Comparison of ENCODE assay signal across 17 cellular contexts in genomic region chr2:168465594-168465993, GRCh38. TPM values are rescaled to one million over a fixed set of nuclear protein-coding genes. Genes with fewer than 3 reads are reported as not detected.
DNase-seq lines count a peak whose midpoint lies in the region; ATAC-seq, FAIRE-seq and TF ChIP-seq lines count a peak whose summit lies in the region.
"Had no signal": no experiment of that assay in that cellular context is flagged by ENCODE, and none has a peak within 500 bp of the region (broad histone marks: within the 10 kb centered on the region; RNA-seq: fewer than 3 reads in every experiment).

No MANE protein-coding gene starts in this region.

- peaks cover 99% of the 10 kb centered on the region for H3K79me2 ChIP-seq in mammary epithelial cell (ENCODE audit: insufficient read depth, low read length)

- no peaks in the 10 kb centered on the region for H4K20me1 ChIP-seq in mammary epithelial cell (ENCODE audit: insufficient read depth, low read length)

- H3K4me2 ChIP-seq in A549 (peak overlapping the region; percentile 46), mammary epithelial cell (ENCODE audit: insufficient read depth, low read depth, low read length) (no peak overlapping the region)

- H3K27me3 Mint-ChIP-seq in CD4-positive, alpha-beta T cell, result no peaks in the 10 kb centered on the region
- no peaks in the 10 kb centered on the region for H3K27me3 Mint-ChIP-seq in T-cell
- H3K27me3 Mint-ChIP-seq: activated naive CD4-positive, alpha-beta T cell treated with anti-CD3 and anti-CD28 coated beads, Interleukin-2, amount 10 ng/mL, durations not matched to agents 7 days and 5 days; effector memory CD8-positive, alpha-beta T cell had no signal

- H3K27me3 ChIP-seq in CD4-positive, alpha-beta T cell (ENCODE audit: control insufficient read depth, insufficient read depth, low read length), result no peaks in the 10 kb centered on the region
- H3K27me3 ChIP-seq in left lung (no peaks in the 10 kb centered on the region), mammary epithelial cell (ENCODE audit: insufficient read depth, low read length) (no peaks in the 10 kb centered on the region)
- H3K27me3 ChIP-seq: BE2C, foreskin keratinocyte had no signal

- peaks cover 30% of the 10 kb centered on the region for H3K4me1 ChIP-seq in A549
- H3K4me1 ChIP-seq in left lung, result peaks cover 11 to 33% of the 10 kb centered on the region in 2 donors
- H3K4me1 ChIP-seq in mammary epithelial cell (ENCODE audit: insufficient read depth, low read length), result no peaks in the 10 kb centered on the region
- H3K4me1 ChIP-seq: BE2C, foreskin keratinocyte had no signal

- no peak for FAIRE-seq in A549 (lab: Jason Lieb, UNC)
- FAIRE-seq: urothelium cell line had no signal

- H3K9me3 ChIP-seq in A549 (no peaks in the 10 kb centered on the region), left lung (no peaks in the 10 kb centered on the region), mammary epithelial cell (replicated peaks; ENCODE audit: insufficient read depth, low read length) (no peaks in the 10 kb centered on the region)
- H3K9me3 ChIP-seq in CD4-positive, alpha-beta T cell (ENCODE audit: control insufficient read depth, low read length), result no peaks in the 10 kb centered on the region
- H3K9me3 ChIP-seq: BE2C had no signal

- peaks cover 78% of the 10 kb centered on the region for H3K4me1 Mint-ChIP-seq in CD4-positive, alpha-beta T cell (ENCODE audit: low read depth)
- H3K4me1 Mint-ChIP-seq in T-cell, result peaks cover 74 to 81% (median 76%) of the 10 kb centered on the region in 3 donors

- ATAC-seq in A549 (no peak), T-cell (replicated peaks in 1 of 4) (no peak), left lung (peak; percentile 28), GM19452 (IDR thresholded peaks at IDR 0.05; ENCODE audit: unreplicated experiment) (no peak)
- ATAC-seq in CD4-positive, alpha-beta T cell (ENCODE audit: poor library complexity), result no peak
- ATAC-seq: effector memory CD8-positive, alpha-beta T cell; foreskin keratinocyte had no signal

- H3K36me3 ChIP-seq in left lung (no peaks in the 10 kb centered on the region), mammary epithelial cell (ENCODE audit: insufficient read depth, low read length) (no peaks in the 10 kb centered on the region)
- H3K36me3 ChIP-seq: BE2C had no signal

- TF ChIP-seq CTCF in A549 (IDR thresholded peaks at IDR 0.05), result no peak
- no peak for TF ChIP-seq CTCF in CD4-positive, alpha-beta T cell (IDR thresholded peaks at IDR 0.05)
- TF ChIP-seq CTCF in left lung (IDR thresholded peaks at IDR 0.05), result no peak
- TF ChIP-seq CTCF in mammary epithelial cell (conservative IDR thresholded peaks at IDR 0.05 in 1 of 2, IDR thresholded peaks at IDR 0.05 in 1 of 2; ENCODE audit: extremely low read depth in 1 of 2, insufficient read depth in 1 of 2, low read depth in 1 of 2, low read length in 2 of 2), result no peak

- CTCF ChIA-PET in A549 (lab: Yijun Ruan, JAX), result interaction anchor here (0.6 kb wide), 1 partner anchor 666 kb away, joined by 3 read pairs; no protein-coding TSS in a partner anchor
- CTCF ChIA-PET in CD4-positive, alpha-beta T cell (lab: Charles Lee), result no interaction called here
- CTCF ChIA-PET in T-cell (lab: Charles Lee), result no interaction called here
- CTCF ChIA-PET in mammary epithelial cell (lab: Charles Lee; ENCODE audit: low non-redundant PET), result no interaction called here

- intact Hi-C loops in CD4-positive, alpha-beta T cell (cut with DNase I, micrococcal nuclease), result no loop called here
- intact Hi-C loops in left lung (cut with DNase I) (no loop called here), mammary epithelial cell (cut with micrococcal nuclease) (no loop called here)

- H3K9ac ChIP-seq in mammary epithelial cell (ENCODE audit: insufficient read depth, low read length), result no peak overlapping the region

- no TSS peak for BruUV-seq in mammary epithelial cell (replicated peaks; lab: Mats Ljungman, UMichigan)

- no peak overlapping the region for H3K4me3 ChIP-seq in A549
- H3K4me3 ChIP-seq in left lung, result no peak overlapping the region
- H3K4me3 ChIP-seq in mammary epithelial cell (replicated peaks in 1 of 3; ENCODE audit: insufficient read depth in 1 of 3, low read depth in 2 of 3, low read length in 3 of 3), result no peak overlapping the region

- H2AFZ ChIP-seq in mammary epithelial cell (ENCODE audit: low read depth, low read length), result no peak overlapping the region

- H3K27ac ChIP-seq in A549 (no peak overlapping the region), left lung (no peak overlapping the region), mammary epithelial cell (ENCODE audit: insufficient read depth, low read depth, low read length) (no peak overlapping the region)
- H3K27ac ChIP-seq in CD4-positive, alpha-beta T cell (ENCODE audit: low read depth, low read length), result no peak overlapping the region
- H3K27ac ChIP-seq: foreskin keratinocyte had no signal

- peak overlapping the region; percentile 16 for H3K27ac Mint-ChIP-seq in CD4-positive, alpha-beta T cell
- peak overlapping the region; percentile 5 to 15 for H3K27ac Mint-ChIP-seq in T-cell
- H3K27ac Mint-ChIP-seq: activated naive CD4-positive, alpha-beta T cell treated with anti-CD3 and anti-CD28 coated beads, Interleukin-2, amount 10 ng/mL, durations not matched to agents 7 days and 5 days; effector memory CD8-positive, alpha-beta T cell had no signal

- H3K9me3 Mint-ChIP-seq in CD4-positive, alpha-beta T cell, result no peaks in the 10 kb centered on the region
- no peaks in the 10 kb centered on the region for H3K9me3 Mint-ChIP-seq in T-cell
- H3K9me3 Mint-ChIP-seq: activated naive CD4-positive, alpha-beta T cell treated with anti-CD3 and anti-CD28 coated beads, Interleukin-2, amount 10 ng/mL, durations not matched to agents 7 days and 5 days; effector memory CD8-positive, alpha-beta T cell had no signal

- in situ Hi-C loops in mammary epithelial cell (cut with MboI; ENCODE audit: low sequenced_read_pairs in 2 of 2), result no loop called here

- no peak for TF ChIP-seq POLR2A in A549 (IDR thresholded peaks at IDR 0.05; ENCODE audit: low read length)

- POLR2A ChIA-PET in A549 (lab: Yijun Ruan, JAX) (no interaction called here), T-cell (lab: Charles Lee) (no interaction called here)
- POLR2A ChIA-PET in CD4-positive, alpha-beta T cell (lab: Charles Lee), result interaction anchor here (0.7 to 1.0 kb wide), 2 partner anchors 10 to 25 kb away, joined by 3 read pairs; no protein-coding TSS in a partner anchor

- dilution Hi-C loops in mammary epithelial cell (cut with HindIII; ENCODE audit: low sequenced_read_pairs), result no loop called here

- H3K4me3 Mint-ChIP-seq in CD4-positive, alpha-beta T cell, result peak overlapping the region; percentile 50
- H3K4me3 Mint-ChIP-seq in T-cell, result peak overlapping the region in 2 of 3 donors; percentile 10 to 72
- H3K4me3 Mint-ChIP-seq: activated naive CD4-positive, alpha-beta T cell treated with anti-CD3 and anti-CD28 coated beads, Interleukin-2, amount 10 ng/mL, durations not matched to agents 7 days and 5 days; effector memory CD8-positive, alpha-beta T cell had no signal

- no peaks in the 10 kb centered on the region for H3K36me3 Mint-ChIP-seq in CD4-positive, alpha-beta T cell (ENCODE audit: low read depth)
- H3K36me3 Mint-ChIP-seq in T-cell, result no peaks in the 10 kb centered on the region

- no peak for DNase-seq in A549 (ENCODE audit: low read depth in 1 of 2, low spot score in 1 of 2)
- DNase-seq in CD4-positive, alpha-beta T cell, result no peak
- DNase-seq in T-cell, result no peak
- DNase-seq in left lung, result no peak
- no peak for DNase-seq in mammary epithelial cell
- no peak for DNase-seq in NCI-H345 (lab: John Stamatoyannopoulos, UW)
- DNase-seq: activated naive CD4-positive, alpha-beta T cell treated with anti-CD3 and anti-CD28 coated beads, Interleukin-2, amount 10 ng/mL, durations not matched to agents 7 days and 5 days; BE2C; central memory CD4-positive, alpha-beta T cell; DND-41; effector memory CD8-positive, alpha-beta T cell; foreskin keratinocyte; NCI-H1105 treated with DMSO at 0.1 percent for 48 hours; NCI-H226; nucleus accumbens had no signal

- no peak for TF ChIP-seq EP300 in A549 (IDR thresholded peaks at IDR 0.05)

- no peak for TF ChIP-seq RAD21 in A549 (conservative IDR thresholded peaks at IDR 0.05 in 1 of 2, IDR thresholded peaks at IDR 0.05 in 1 of 2)

TF ChIP-seq in A549, 52 proteins besides CTCF, POLR2A, EP300 and RAD21 (continues in another document):
- no peak for TF ChIP-seq ELK1 (IDR thresholded peaks at IDR 0.05; ENCODE audit: low read depth, low read length)
- TF ChIP-seq JUNB (IDR thresholded peaks at IDR 0.05), result no peak
- TF ChIP-seq MAX (IDR thresholded peaks at IDR 0.05), result no peak
- TF ChIP-seq TP53 (CRISPR knock-in tag; IDR thresholded peaks at IDR 0.05), result no peak
- TF ChIP-seq HOXB13 (CRISPR knock-in tag; IDR thresholded peaks at IDR 0.05; ENCODE audit: low read depth), result no peak
- no peak for TF ChIP-seq ESRRA (IDR thresholded peaks at IDR 0.05; ENCODE audit: borderline replicate concordance, low read length)
- no peak for TF ChIP-seq ZSCAN20 (CRISPR knock-in tag; IDR thresholded peaks at IDR 0.05)
- no peak for TF ChIP-seq EHMT2 (IDR thresholded peaks at IDR 0.05; ENCODE audit: low read depth)
- no peak for TF ChIP-seq NFE2L2 (conservative IDR thresholded peaks at IDR 0.05; ENCODE audit: low read length)

RNA-seq across cellular contexts. Expression of gene CERS6, which starts 9.5 kb away (rescaled TPM):
- 16.9 and 19.0 TPM in 2 replicates for polyA plus RNA-seq in A549 (2011; rRNA removed)
- polyA plus RNA-seq in A549 (2012; cell fraction: cytosol; rRNA removed), result 2.9 and 3.7 TPM in 2 replicates
- polyA plus RNA-seq in A549 (2012; cell fraction: nucleus; rRNA removed), result 1.7 and 3.2 TPM in 2 replicates
- polyA plus RNA-seq in A549 (2017; fragmentation: RNase III; extraction: RNeasy Plus Mini Kit Qiagen cat#74134 plus additional on column Dnase treatment), result 10.9 to 12.0 TPM (median 11.6 TPM) in 3 replicates
- polyA minus RNA-seq in A549 (2011; rRNA and poly(A)+ RNA removed), result 12.8 and 13.0 TPM in 2 replicates
- total RNA-seq in CD4-positive, alpha-beta T cell, result 10 to 100 TPM; 16.9 to 17.9 TPM
- total RNA-seq in T-cell, result 10 to 100 TPM; 11.1 to 20.3 (median 13.6) TPM
- total RNA-seq in left lung, result 10 to 100 TPM; 18.8 to 24.5 TPM
- 10 to 100 TPM; 34.9 to 74.5 TPM for total RNA-seq in mammary epithelial cell
- 15.4 TPM for polyA plus RNA-seq in mammary epithelial cell
- polyA minus RNA-seq in mammary epithelial cell, result 40.2 TPM
